19 cellular contexts compared by ENCODE assay signal in genomic region chr11:100557830-100558611, GRCh38.
DNase-seq lines count a peak whose midpoint lies in the region; ATAC-seq lines count a peak whose summit lies in the region.
"Had no signal": no experiment of that assay in that cellular context is flagged by ENCODE, and none has a peak within 500 bp of the region (broad histone marks: within the 10 kb centered on the region; RNA-seq: fewer than 3 reads in every experiment).

No MANE protein-coding gene starts in this region.

- peak; percentile 21 for DNase-seq in GM04503 (ENCODE audit: low read depth)
- peak; percentile 18 for DNase-seq in RKO (ENCODE audit: low spot score)
- peak; percentile 30 for DNase-seq in fibroblast of gingiva (ENCODE audit: low read depth)
- DNase-seq in sciatic nerve (ENCODE audit: low spot score), result no peak
- DNase-seq in activated naive CD4-positive, alpha-beta T cell treated with anti-CD3 and anti-CD28 coated beads, Interleukin-2, amount 50 U/mL, for 16 hours, result no peak
- no peak for DNase-seq in NCI-H524 treated with DMSO at 0.1 percent for 48 hours (lab: John Stamatoyannopoulos, UW)
- no peak for DNase-seq in activated T-cell treated with anti-CD3 and anti-CD28 coated beads, Interleukin-2, amount 50 U/mL, for 48 hours
- DNase-seq: activated CD4-positive, CD25-positive, alpha-beta regulatory T cell; activated CD8-positive, alpha-beta T cell treated with anti-CD3 and anti-CD28 coated beads, Interleukin-2, amount 10 ng/mL, durations not matched to agents 7 days and 5 days; activated naive CD8-positive, alpha-beta T cell treated with anti-CD3 and anti-CD28 coated beads, Interleukin-2, amount 50 U/mL, for 24 hours; C1 segment of cervical spinal cord; DMS53; HFFc6; NCI-H1694 treated with DMSO at 0.1 percent for 48 hours; NCI-H446; NK-92 treated with Interleukin-12 subunit alpha and Interleukin-12 subunit beta, amount 100 ng/mL, for 24 hours; Right ventricle myocardium superior; spleen; T-helper 17 cell had no signal

- peak; percentile 53 for ATAC-seq in sciatic nerve
- ATAC-seq: activated CD8-positive, alpha-beta T cell treated with anti-CD3 and anti-CD28 coated beads, Interleukin-2, amount 10 ng/mL, durations not matched to agents 7 days and 5 days; activated naive CD8-positive, alpha-beta T cell treated with anti-CD3 and anti-CD28 coated beads, Interleukin-2, amount 50 U/mL, for 24 hours; T-helper 17 cell had no signal

- intact Hi-C loops in sciatic nerve (cut with DNase I), result no loop called here

Comparison
In these comparisons a context has a peak if more than half of its experiments do, and no peak if none do; other contexts are left out.
1. DNase-seq: peak in GM04503 (single experiment), RKO (single experiment) and fibroblast of gingiva (single experiment); none in sciatic nerve (single experiment), activated naive CD4-positive, alpha-beta T cell treated with anti-CD3 and anti-CD28 coated beads, Interleukin-2, amount 50 U/mL, for 16 hours (single experiment), NCI-H524 treated with DMSO at 0.1 percent for 48 hours (single experiment) and activated T-cell treated with anti-CD3 and anti-CD28 coated beads, Interleukin-2, amount 50 U/mL, for 48 hours (0 of 2).